Comparison of ENCODE assay signal across 19 cellular contexts in genomic region chr7:18293759-18294158, GRCh38.
"Had no signal": no experiment of that assay in that cellular context is flagged by ENCODE, and none has a peak within 500 bp of the region (broad histone marks: within the 10 kb centered on the region; RNA-seq: fewer than 3 reads in every experiment).

No MANE protein-coding gene starts in this region.

- ATAC-seq: left cardiac atrium, right cardiac atrium had no signal

- H3K27ac Mint-ChIP-seq: mesothelial cell of epicardium; progenitor cell of endocrine pancreas; stimulated activated naive CD8-positive, alpha-beta T cell treated with anti-CD3 and anti-CD28 coated beads, Interleukin-15, Interleukin-2, amounts not matched to agents 100 ng/mL and 50 ng/mL, for 24 hours had no signal

- DNase-seq: cerebellar nuclear complex; dermis blood vessel endothelial cell; erythroblast; foreskin melanocyte; heart left ventricle; hypothalamus; left cardiac atrium; left ventricle myocardium inferior; lower lobe of right lung; right cardiac atrium; stimulated activated CD4-positive, alpha-beta T cell treated with anti-CD3 and anti-CD28 coated beads, Interleukin-2, amount 100 ng/mL, for 48 hours; tibial artery; upper lobe of left lung; uterus had no signal

- H3K9me3 ChIP-seq: heart left ventricle, left ventricle myocardium inferior, lower lobe of right lung, tibial artery, upper lobe of left lung, uterus had no signal

- H3K4me3 ChIP-seq: left ventricle myocardium inferior, lower lobe of right lung, smooth muscle cell, tibial artery, upper lobe of left lung, uterus had no signal

- H3K4me3 Mint-ChIP-seq: mesothelial cell of epicardium; stimulated activated naive CD8-positive, alpha-beta T cell treated with anti-CD3 and anti-CD28 coated beads, Interleukin-15, Interleukin-2, amounts not matched to agents 100 ng/mL and 50 ng/mL, for 24 hours had no signal

- H3K36me3 ChIP-seq: heart left ventricle, left ventricle myocardium inferior, lower lobe of right lung, tibial artery, upper lobe of left lung, uterus had no signal

- H3K9me3 Mint-ChIP-seq: memory B cell; mesothelial cell of epicardium; stimulated activated naive CD8-positive, alpha-beta T cell treated with anti-CD3 and anti-CD28 coated beads, Interleukin-15, Interleukin-2, amounts not matched to agents 100 ng/mL and 50 ng/mL, for 24 hours had no signal

- H3K27ac ChIP-seq: heart left ventricle, left ventricle myocardium inferior, lower lobe of right lung, tibial artery, upper lobe of left lung had no signal

- H3K27me3 ChIP-seq: heart left ventricle, tibial artery, uterus had no signal

- H3K36me3 Mint-ChIP-seq: mesothelial cell of epicardium had no signal

- H3K27me3 Mint-ChIP-seq: memory B cell, progenitor cell of endocrine pancreas had no signal
